24 cellular contexts compared by ENCODE assay signal in genomic region chr19:13209797-13210775, GRCh38. TPM values are rescaled to one million over a fixed set of nuclear protein-coding genes. Genes with fewer than 3 reads are reported as not detected.
DNase-seq lines count a peak whose midpoint lies in the region; ATAC-seq, FAIRE-seq and TF ChIP-seq lines count a peak whose summit lies in the region.
"Had no signal": no experiment of that assay in that cellular context is flagged by ENCODE, and none has a peak within 500 bp of the region (broad histone marks: within the 10 kb centered on the region; RNA-seq: fewer than 3 reads in every experiment).

No MANE protein-coding gene starts in this region.

- H3K36me3 Mint-ChIP-seq in activated T-cell treated with anti-CD3 and anti-CD28 coated beads, Interleukin-2, amount 50 U/mL, for 24 hours (ENCODE audit: low read depth), result no peaks in the 10 kb centered on the region
- H3K36me3 Mint-ChIP-seq: brain had no signal

- intact Hi-C loops in GM12878 (cut with micrococcal nuclease; ENCODE audit: unreplicated experiment), result loop anchor here (2.0 kb wide), 1 partner anchor 51 kb away; no protein-coding TSS in a partner anchor
- intact Hi-C loops in spleen (cut with DNase I; ENCODE audit: low total_unique reads), result no loop called here
- intact Hi-C loops in sciatic nerve (cut with DNase I), result no loop called here

- H3K9me3 ChIP-seq in HEK293 (ENCODE audit: control insufficient read depth, insufficient read depth, low read depth, low read length) (no peaks in the 10 kb centered on the region), GM12878 (replicated peaks; ENCODE audit: control insufficient read depth, insufficient read depth, low read length) (no peaks in the 10 kb centered on the region), spleen (no peaks in the 10 kb centered on the region)
- H3K9me3 ChIP-seq: HAP-1, transverse colon had no signal

- WGBS in GM12878 (ENCODE audit: insufficient coverage, insufficient replicate concordance, low lambda C conversion rate, missing lambda C conversion rate), result 39% methylated on average over 17 of the region's 22 CpGs
- WGBS in spleen, 5 donors, result 68 to 76% (median 74%) methylated on average over 16 to 22 of the region's 22 CpGs

- H3K4me1 Mint-ChIP-seq in activated T-cell treated with anti-CD3 and anti-CD28 coated beads, Interleukin-2, amount 50 U/mL, for 24 hours (ENCODE audit: low read depth), result peaks cover 21% of the 10 kb centered on the region

- POLR2A ChIA-PET in HEK293 (lab: Yijun Ruan, JAX) (interaction anchor here (0.6 to 1.5 kb wide), 2 partner anchors 57 to 69 kb away, joined by 3 to 5 read pairs; no protein-coding TSS in a partner anchor), GM12878 (lab: Charles Lee) (interaction anchor here (0.6 to 1.7 kb wide), 6 partner anchors 8 to 58 kb away, joined by 3 to 4 read pairs (median 3); no protein-coding TSS in a partner anchor)

- no peak for TF ChIP-seq EP300 in GM12878 (IDR thresholded peaks at IDR 0.05; ENCODE audit: borderline replicate concordance in 1 of 2, control insufficient read depth in 1 of 2, low read depth in 2 of 2, low read length in 2 of 2)

- H3K27me3 Mint-ChIP-seq in activated T-cell treated with anti-CD3 and anti-CD28 coated beads, Interleukin-2, amount 50 U/mL, for 24 hours, result no peaks in the 10 kb centered on the region
- H3K27me3 Mint-ChIP-seq: brain had no signal

- H3K4me1 ChIP-seq in HEK293 (ENCODE audit: control insufficient read depth, insufficient read depth, low read length) (no peaks in the 10 kb centered on the region), GM12878 (ENCODE audit: control insufficient read depth, insufficient read depth, low read length) (peaks cover 14% of the 10 kb centered on the region), spleen (peaks cover 0 to 66% (median 30%) of the 10 kb centered on the region in 6 donors)
- H3K4me1 ChIP-seq: HAP-1 had no signal

- DNase-seq in activated T-cell treated with anti-CD3 and anti-CD28 coated beads, Interleukin-2, amount 50 U/mL, for 24 hours, result no peak
- DNase-seq in activated T-cell treated with anti-CD3 and anti-CD28 coated beads, Interleukin-2, amount 50 U/mL, for 48 hours, result no peak
- DNase-seq in GM12878 (ENCODE audit: low read depth, low spot score) (no peak), spleen (no peak), sciatic nerve (ENCODE audit: low spot score) (no peak), SW 1271 (lab: John Stamatoyannopoulos, UW) (no peak)
- DNase-seq: activated CD8-positive, alpha-beta memory T cell treated with anti-CD3 and anti-CD28 coated beads, Interleukin-2, amount 50 U/mL, for 4 hours; activated naive CD4-positive, alpha-beta T cell treated with anti-CD3 and anti-CD28 coated beads, Interleukin-2, amount 50 U/mL, for 16 hours; DMS79; foreskin melanocyte; kidney; NCI-H1048; NCI-H2081 treated with DMSO at 0.1 percent for 48 hours; NCI-H510A; SIG-M5; stimulated activated naive CD4-positive, alpha-beta T cell; transverse colon had no signal

- H3K36me3 ChIP-seq in HEK293 (ENCODE audit: control insufficient read depth in 2 of 2, insufficient read depth in 1 of 2, low read length in 2 of 2) (no peaks in the 10 kb centered on the region), GM12878 (ENCODE audit: control insufficient read depth in 2 of 2, insufficient read depth in 2 of 2, low read length in 1 of 2) (no peaks in the 10 kb centered on the region), spleen (no peaks in the 10 kb centered on the region)
- H3K36me3 ChIP-seq: HAP-1, transverse colon had no signal

- SMC1A ChIA-PET in GM12878 (lab: Charles Lee; ENCODE audit: uncharacterized antibody, unreplicated experiment), result no interaction called here

- H3K4me3 ChIP-seq in HEK293 (ENCODE audit: low read depth, low read length) (no peak overlapping the region), GM12878 (peak overlapping the region; percentile 43; the same call in 1 of the 2 replicates), spleen (peak overlapping the region in 1 of 8 donors; percentile 76)
- H3K4me3 ChIP-seq: coronary artery, HAP-1, K562, transverse colon had no signal

- no peak for FAIRE-seq in GM12878 (lab: Jason Lieb, UNC)
- FAIRE-seq: K562, kidney had no signal

- no TSS peak for BruUV-seq in GM12878 (replicated peaks; lab: Mats Ljungman, UMichigan)

- H2AFZ ChIP-seq in GM12878 (ENCODE audit: control insufficient read depth, low read depth, low read length), result no peak overlapping the region

- ATAC-seq in GM12878 (no peak), sciatic nerve (no peak), GM21360 (IDR thresholded peaks at IDR 0.05; ENCODE audit: unreplicated experiment) (no peak)

- CTCF ChIA-PET in HEK293 (lab: Yijun Ruan, JAX) (interaction anchor here (0.5 to 1.2 kb wide), 3 partner anchors 38 to 56 kb away, joined by 3 to 5 read pairs (median 3); no protein-coding TSS in a partner anchor), GM12878 (lab: Yijun Ruan, JAX) (interaction anchor here (1.1 to 1.2 kb wide), 2 partner anchors 15 to 51 kb away, joined by 5 to 6 read pairs; no protein-coding TSS in a partner anchor)

- peak overlapping the region; percentile 80 for H3K27ac Mint-ChIP-seq in activated T-cell treated with anti-CD3 and anti-CD28 coated beads, Interleukin-2, amount 50 U/mL, for 24 hours

- TF ChIP-seq CTCF in HEK293 (tag by site-specific recombination; IDR thresholded peaks at IDR 0.05) (no peak), GM12878 (IDR thresholded peaks at IDR 0.05 in 2 of 3, conservative IDR thresholded peaks at IDR 0.05 in 1 of 3; ENCODE audit: control insufficient read depth in 2 of 3, extremely low read depth in 1 of 3, insufficient read depth in 1 of 3, low read depth in 3 of 3, low read length in 3 of 3) (no peak), spleen (IDR thresholded peaks at IDR 0.05 in 8 of 11, conservative IDR thresholded peaks at IDR 0.05 in 3 of 11) (no peak)

- peak overlapping the region; percentile 73 for H3K4me2 ChIP-seq in GM12878 (ENCODE audit: control insufficient read depth, insufficient read depth)

- RAD21 ChIA-PET in GM12878 (lab: Charles Lee; ENCODE audit: unreplicated experiment), result interaction anchor here (1.2 kb wide), 1 partner anchor 51 kb away, joined by 4 read pairs; no protein-coding TSS in a partner anchor

- TF ChIP-seq POLR2A in GM12878 (IDR thresholded peaks at IDR 0.05; ENCODE audit: low read depth, low read length) (no peak), spleen (IDR thresholded peaks at IDR 0.05) (no peak)

- H3K27ac ChIP-seq in HEK293 (ENCODE audit: extremely low read depth, low read depth, low read length) (no peak overlapping the region), GM12878 (ENCODE audit: control insufficient read depth, insufficient read depth) (no peak overlapping the region), spleen (peak overlapping the region in 5 of 8 donors; percentile 90 to 97 (median 95))
- H3K27ac ChIP-seq: coronary artery, transverse colon had no signal

- no peaks in the 10 kb centered on the region for H3K9me3 Mint-ChIP-seq in activated T-cell treated with anti-CD3 and anti-CD28 coated beads, Interleukin-2, amount 50 U/mL, for 24 hours
- H3K9me3 Mint-ChIP-seq: brain, neural crest cell had no signal

- no peaks in the 10 kb centered on the region for H4K20me1 ChIP-seq in GM12878 (ENCODE audit: control insufficient read depth, insufficient read depth)

- no peak overlapping the region for H3K9ac ChIP-seq in GM12878 (ENCODE audit: control insufficient read depth, insufficient read depth, low read length)

- no peak overlapping the region for H3K4me3 Mint-ChIP-seq in activated T-cell treated with anti-CD3 and anti-CD28 coated beads, Interleukin-2, amount 50 U/mL, for 24 hours
- H3K4me3 Mint-ChIP-seq: brain, neural crest cell had no signal

- H3K79me2 ChIP-seq in GM12878 (ENCODE audit: control insufficient read depth, insufficient read depth, low read length), result no peaks in the 10 kb centered on the region

- in situ Hi-C loops in GM12878 (cut with MboI), result loop anchor here (5.0 kb wide), 1 partner anchor 52 kb away; no protein-coding TSS in a partner anchor

- H3K27me3 ChIP-seq in GM12878 (replicated peaks in 1 of 2; ENCODE audit: control insufficient read depth in 2 of 2, insufficient read depth in 2 of 2, low read length in 1 of 2) (no peaks in the 10 kb centered on the region), spleen (replicated peaks in 1 of 7) (no peaks in the 10 kb centered on the region)
- H3K27me3 ChIP-seq: transverse colon had no signal

- TF ChIP-seq RAD21 in GM12878 (IDR thresholded peaks at IDR 0.05; ENCODE audit: insufficient read depth, low read depth, low read length), result no peak

RNA-seq across cellular contexts. Expression of gene IER2, which starts 59.9 kb away (rescaled TPM):
- total RNA-seq in GM12878 (2013; cell fraction: nucleolus; rRNA removed), result 41.4 and 51.6 TPM in 2 replicates
- total RNA-seq in GM12878 (2014; rRNA removed), result 26.0 and 31.9 TPM in 2 replicates
- 9.1 and 9.5 TPM in 2 replicates for total RNA-seq in GM12878 (2014; rRNA removed; fragmentation: Illumina TruSeq; extraction: Trizol)
- 94.5 and 97.2 TPM in 2 replicates for total RNA-seq in GM12878 (2021)
- polyA plus RNA-seq in GM12878 (2011; ENCODE audit: low read depth), result 9.8 TPM
- 11.2 and 17.9 TPM in 2 replicates for polyA plus RNA-seq in GM12878 (2011; rRNA removed)
- 36.0 and 41.6 TPM in 2 replicates for polyA plus RNA-seq in GM12878 (2011; cell fraction: cytosol; rRNA removed)
- polyA plus RNA-seq in GM12878 (2011; cell fraction: nucleus; rRNA removed), result 127 and 170 TPM in 2 replicates
- polyA plus RNA-seq in GM12878 (2012), result 54.9 and 64.6 TPM in 2 replicates
- 7.7 and 13.2 TPM in 2 replicates for polyA plus RNA-seq in GM12878 (2014; fragmentation: Illumina TruSeq; extraction: Trizol)
- polyA plus RNA-seq in GM12878 (2014; fragmentation: Nextera tagmentation; extraction: Ambion mirVana), result 1 to 10 TPM; 2.8 to 9.3 TPM
- 56.0 and 65.3 TPM in 2 replicates for polyA plus RNA-seq in GM12878 (2014; rRNA removed)
- 10 to 100 TPM; 75.6 to 81.7 TPM for polyA plus RNA-seq in GM12878 (2016; fragmentation: Nextera tagmentation; extraction: Ambion mirVana)
- polyA minus RNA-seq in GM12878 (2011; rRNA and poly(A)+ RNA removed), result 5.2 and 11.3 TPM in 2 replicates
- 12.3 and 14.0 TPM in 2 replicates for polyA minus RNA-seq in GM12878 (2011; cell fraction: cytosol; rRNA and poly(A)+ RNA removed)
- 35.5 and 63.1 TPM in 2 replicates for polyA minus RNA-seq in GM12878 (2011; cell fraction: nucleus; rRNA and poly(A)+ RNA removed)
- 100 to 1,000 TPM in 4 of 7 donors, 10 to 100 TPM in 3; 59.7 to 131 (median 104) TPM for total RNA-seq in spleen
- 10 to 100 TPM; 56.7 to 92.2 (median 76.6) TPM for polyA plus RNA-seq in spleen
- 102 TPM for total RNA-seq in sciatic nerve

RNA-seq across cellular contexts. Expression of gene STX10, which starts 59.9 kb away (rescaled TPM):
- 13.8 and 18.2 TPM in 2 replicates for total RNA-seq in GM12878 (2013; cell fraction: nucleolus; rRNA removed)
- total RNA-seq in GM12878 (2014; rRNA removed) (56.2 and 59.0 TPM in 2 replicates), GM12878 (2014; rRNA removed; fragmentation: Illumina TruSeq; extraction: Trizol) (36.3 and 38.4 TPM in 2 replicates), GM12878 (2021) (57.0 and 59.2 TPM in 2 replicates), spleen (10 to 100 TPM; 43.8 to 89.5 (median 55.8) TPM), sciatic nerve (48.3 TPM)
- polyA plus RNA-seq in GM12878 (2011; ENCODE audit: low read depth), result 20.8 TPM
- polyA plus RNA-seq in GM12878 (2011; rRNA removed) (32.1 and 47.5 TPM in 2 replicates), GM12878 (2014; fragmentation: Illumina TruSeq; extraction: Trizol) (7.4 and 33.7 TPM in 2 replicates), GM12878 (2014; fragmentation: Nextera tagmentation; extraction: Ambion mirVana) (1 to 10 TPM in 1 of 2 experiments, under 1 TPM in 1; 0.56 to 3.7 TPM), GM12878 (2014; rRNA removed) (76.1 and 78.9 TPM in 2 replicates), GM12878 (2016; fragmentation: Nextera tagmentation; extraction: Ambion mirVana) (10 to 100 TPM; 47.7 to 50.4 TPM), spleen (10 to 100 TPM; 78.3 to 98.0 (median 93.7) TPM)
- polyA plus RNA-seq in GM12878 (2011; cell fraction: cytosol; rRNA removed), result 62.2 and 75.9 TPM in 2 replicates
- polyA plus RNA-seq in GM12878 (2011; cell fraction: nucleus; rRNA removed), result 132 and 139 TPM in 2 replicates
- polyA plus RNA-seq in GM12878 (2012), result 38.6 and 38.9 TPM in 2 replicates
- polyA minus RNA-seq in GM12878 (2011; rRNA and poly(A)+ RNA removed), result 21.1 and 22.4 TPM in 2 replicates
- polyA minus RNA-seq in GM12878 (2011; cell fraction: cytosol; rRNA and poly(A)+ RNA removed), result 15.5 and 18.8 TPM in 2 replicates
- polyA minus RNA-seq in GM12878 (2011; cell fraction: nucleus; rRNA and poly(A)+ RNA removed), result 8.9 TPM in 2 replicates

Comparison
In these comparisons a context has a peak if more than half of its experiments do, and no peak if none do; other contexts are left out.
1. H3K27ac ChIP-seq: peak in spleen (5 of 8); none in HEK293 (single experiment) and GM12878 (single experiment).